In genomic region chr1:171233183-171233582, GRCh38 we compare ENCODE assay signal across 26 cellular contexts. TPM values are rescaled to one million over a fixed set of nuclear protein-coding genes. Genes with fewer than 3 reads are reported as not detected.
A peak's percentile ranks its signal among the peaks of the same experiment; 100 is the strongest.
DNase-seq lines count a peak whose midpoint lies in the region; TF ChIP-seq lines count a peak whose summit lies in the region.
"Had no signal": no experiment of that assay in that cellular context is flagged by ENCODE, and none has a peak within 500 bp of the region (broad histone marks: within the 10 kb centered on the region; RNA-seq: fewer than 3 reads in every experiment).

No MANE protein-coding gene starts in this region.

- no peaks in the 10 kb centered on the region for H3K4me1 Mint-ChIP-seq in neural progenitor cell
- H3K4me1 Mint-ChIP-seq: T-helper 17 cell had no signal

- no peak overlapping the region for H2AFZ ChIP-seq in MM.1S (ENCODE audit: low read length)
- H2AFZ ChIP-seq in PC-9 = no peak overlapping the region
- no peak overlapping the region for H2AFZ ChIP-seq in neural progenitor cell (replicated peaks)

- H3K9me3 ChIP-seq in MM.1S (replicated peaks; ENCODE audit: insufficient read depth, low read length) = no peaks in the 10 kb centered on the region
- H3K9me3 ChIP-seq in PC-9 (ENCODE audit: insufficient read depth, low read depth) = no peaks in the 10 kb centered on the region
- no peaks in the 10 kb centered on the region for H3K9me3 ChIP-seq in neural progenitor cell (ENCODE audit: low read depth)

- H3K79me2 ChIP-seq in MM.1S (ENCODE audit: low read length) = no peaks in the 10 kb centered on the region
- no peaks in the 10 kb centered on the region for H3K79me2 ChIP-seq in PC-9 (ENCODE audit: low read depth)
- no peaks in the 10 kb centered on the region for H3K79me2 ChIP-seq in neural progenitor cell (ENCODE audit: low read depth)

- H3K27me3 Mint-ChIP-seq in neural progenitor cell (ENCODE audit: insufficient read depth, low read depth) = no peaks in the 10 kb centered on the region

- H3K27ac Mint-ChIP-seq in neural progenitor cell = no peak overlapping the region
- H3K27ac Mint-ChIP-seq: CD4-positive, alpha-beta T cell; T-helper 17 cell had no signal

- H3K4me1 ChIP-seq in MM.1S (ENCODE audit: low read length) (no peaks in the 10 kb centered on the region), PC-9 (replicated peaks; ENCODE audit: insufficient read depth) (no peaks in the 10 kb centered on the region), neural progenitor cell (no peaks in the 10 kb centered on the region)
- H3K4me1 ChIP-seq: BLaER1, Caco-2 had no signal

- H3F3A ChIP-seq in MM.1S (ENCODE audit: insufficient read depth, low read length) (no peaks in the 10 kb centered on the region), PC-9 (ENCODE audit: insufficient read depth, low read depth) (no peaks in the 10 kb centered on the region), neural progenitor cell (ENCODE audit: low read depth) (no peaks in the 10 kb centered on the region)

- no peaks in the 10 kb centered on the region for H3K36me3 Mint-ChIP-seq in neural progenitor cell

- no peak overlapping the region for H3K4me3 Mint-ChIP-seq in neural progenitor cell
- H3K4me3 Mint-ChIP-seq: CD4-positive, alpha-beta T cell; T-helper 17 cell had no signal

- no TSS peak for BruUV-seq in PC-9 (replicated peaks; lab: Mats Ljungman, UMichigan)

- DNase-seq in HCEC 1CT (peak; percentile 17), MM.1S (peak; percentile 6), RKO (ENCODE audit: low spot score) (peak; percentile 26), erythroblast (lab: John Stamatoyannopoulos, UW) (peak; percentile 2 to 10), PC-9 (no peak), neural progenitor cell (ENCODE audit: low spot score) (no peak)
- DNase-seq in activated T-cell treated with anti-CD3 and anti-CD28 coated beads, Interleukin-2, amount 50 U/mL, for 48 hours = no peak
- DNase-seq: ACHN; Caco-2; CD4-positive, alpha-beta T cell; H7; IMR-90; NCI-H1105 treated with DMSO at 0.1 percent for 48 hours; NCI-H2029 treated with DMSO at 0.1 percent for 48 hours; NCI-H345; NCI-H524 treated with DMSO at 0.1 percent for 48 hours; NCI-H82; RPMI8226; SHP77 treated with DMSO at 0.1 percent for 48 hours; SW 1271; T-helper 17 cell had no signal

- no peak for TF ChIP-seq CTCF in MM.1S (IDR thresholded peaks at IDR 0.05; ENCODE audit: low read length)
- no peak for TF ChIP-seq CTCF in PC-9 (conservative IDR thresholded peaks at IDR 0.05)
- no peak for TF ChIP-seq CTCF in neural progenitor cell (IDR thresholded peaks at IDR 0.05)

- H3K36me3 ChIP-seq in MM.1S (replicated peaks; ENCODE audit: insufficient read depth, low read length) (no peaks in the 10 kb centered on the region), PC-9 (ENCODE audit: low read depth) (no peaks in the 10 kb centered on the region), neural progenitor cell (no peaks in the 10 kb centered on the region)
- H3K36me3 ChIP-seq: BLaER1 had no signal

- no peak overlapping the region for H3K4me2 ChIP-seq in MM.1S (ENCODE audit: low read depth, low read length)
- H3K4me2 ChIP-seq in PC-9 = no peak overlapping the region
- no peak overlapping the region for H3K4me2 ChIP-seq in neural progenitor cell
- H3K4me2 ChIP-seq: BLaER1 had no signal

- H3K27ac ChIP-seq in MM.1S (ENCODE audit: low read length) (no peak overlapping the region), PC-9 (no peak overlapping the region), neural progenitor cell (no peak overlapping the region)
- H3K27ac ChIP-seq: BLaER1, SK-N-MC had no signal

- H4K20me1 ChIP-seq in MM.1S (ENCODE audit: insufficient read depth, low read length) (no peaks in the 10 kb centered on the region), PC-9 (ENCODE audit: insufficient read depth) (no peaks in the 10 kb centered on the region), neural progenitor cell (ENCODE audit: low read depth) (no peaks in the 10 kb centered on the region)
- H4K20me1 ChIP-seq: BLaER1 had no signal

- intact Hi-C loops in PC-9 (cut with micrococcal nuclease; ENCODE audit: unreplicated experiment) = no loop called here

- H3K4me3 ChIP-seq in MM.1S (ENCODE audit: low read length) (no peak overlapping the region), PC-9 (no peak overlapping the region), neural progenitor cell (no peak overlapping the region)
- H3K4me3 ChIP-seq: BLaER1, SK-N-MC had no signal

- TF ChIP-seq POLR2A in erythroblast (IDR thresholded peaks at IDR 0.05; ENCODE audit: low read length) = no peak

- H3K27me3 ChIP-seq in MM.1S (replicated peaks; ENCODE audit: insufficient read depth, low read length) = no peaks in the 10 kb centered on the region
- H3K27me3 ChIP-seq in PC-9 (ENCODE audit: insufficient read depth, low read depth) = no peaks in the 10 kb centered on the region
- H3K27me3 ChIP-seq in neural progenitor cell = no peaks in the 10 kb centered on the region
- H3K27me3 ChIP-seq: BLaER1 had no signal

- H3K9me2 ChIP-seq in MM.1S (replicated peaks; ENCODE audit: insufficient read depth, low read length) (no peaks in the 10 kb centered on the region), PC-9 (ENCODE audit: insufficient read depth) (no peaks in the 10 kb centered on the region)

- peaks cover 9% of the 10 kb centered on the region for H3K9me3 Mint-ChIP-seq in neural progenitor cell

- no peak overlapping the region for H3K9ac ChIP-seq in MM.1S (ENCODE audit: low read length)
- no peak overlapping the region for H3K9ac ChIP-seq in neural progenitor cell
- H3K9ac ChIP-seq: BLaER1 had no signal

- CTCF ChIA-PET in PC-9 (lab: Charles Lee) = no interaction called here

- POLR2A ChIA-PET in PC-9 (lab: Charles Lee; ENCODE audit: unreplicated experiment) = no interaction called here

RNA-seq across cellular contexts. Expression of gene FMO1, which starts 15.1 kb away (rescaled TPM):
- total RNA-seq in PC-9 (2021) (not detected in 2 replicates), neural progenitor cell (ENCODE audit: low replicate concordance) (0.12 TPM in 1 of 2 replicates, not detected in the other)
- total RNA-seq: Caco-2; CD4-positive, alpha-beta T cell; Daoy; H7; IMR-90; M059J; T-helper 17 cell had no signal

RNA-seq across cellular contexts. Expression of gene FMO2, which starts 48.1 kb away (rescaled TPM):
- total RNA-seq in PC-9 (2021) = not detected in 2 replicates
- total RNA-seq in neural progenitor cell (ENCODE audit: low replicate concordance) = 0.47 TPM in 1 of 2 replicates, not detected in the other
- total RNA-seq: Caco-2; CD4-positive, alpha-beta T cell; Daoy; M059J; OCI-LY7; T-helper 17 cell had no signal

Comparison
In these comparisons a context has a peak if more than half of its experiments do, and no peak if none do; other contexts are left out.
1. DNase-seq: peak in HCEC 1CT (single experiment), MM.1S (single experiment), RKO (single experiment) and erythroblast (2 of 2); none in PC-9 (0 of 2), neural progenitor cell (single experiment) and activated T-cell treated with anti-CD3 and anti-CD28 coated beads, Interleukin-2, amount 50 U/mL, for 48 hours (0 of 2).